26 cellular contexts compared by ENCODE assay signal in the genomic region with DNA sequence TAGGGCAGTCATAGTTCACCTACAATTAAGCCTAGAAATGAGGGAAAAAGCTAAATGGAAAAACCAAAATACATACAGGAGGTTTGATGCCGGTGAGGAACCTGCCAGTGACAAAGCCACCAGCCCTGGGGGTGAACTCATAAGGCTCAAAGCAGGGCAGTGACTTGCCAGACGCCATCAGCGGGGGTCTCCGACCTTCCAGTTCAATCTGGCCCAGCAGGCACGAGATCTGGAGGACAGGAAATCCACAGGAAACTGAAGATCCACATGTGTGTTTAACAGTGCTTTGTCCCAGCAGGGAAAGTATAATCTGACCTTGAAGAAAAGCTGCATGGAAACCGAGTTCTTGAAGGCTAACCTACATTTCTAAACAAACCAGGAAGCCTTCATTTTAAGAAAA.
DNase-seq lines count a peak whose midpoint lies in the region; ATAC-seq and TF ChIP-seq lines count a peak whose summit lies in the region.
"Had no signal": no experiment of that assay in that cellular context is flagged by ENCODE, and none has a peak within 500 bp of the region (broad histone marks: within the 10 kb centered on the region; RNA-seq: fewer than 3 reads in every experiment).

No MANE protein-coding gene starts in this region.

- H3K23ac ChIP-seq in H9 (ENCODE audit: insufficient read length, low read depth, low read length): no peak overlapping the region

- H2BK120ac ChIP-seq in H9 (ENCODE audit: low read depth, low read length, poor library complexity, severe bottlenecking): no peak overlapping the region

- H3K9me3 ChIP-seq in H9 (ENCODE audit: control insufficient read depth, low read depth, low read length): no peaks in the 10 kb centered on the region
- H3K9me3 ChIP-seq: ascending aorta, BE2C, gastrocnemius medialis, lower lobe of right lung had no signal

- no peak overlapping the region for H3K4ac ChIP-seq in H9 (ENCODE audit: low read depth, low read length)

- no peaks in the 10 kb centered on the region for H3K4me1 Mint-ChIP-seq in H9
- peaks cover 15% of the 10 kb centered on the region for H3K4me1 Mint-ChIP-seq in stimulated activated effector memory CD8-positive, alpha-beta T cell treated with anti-CD3 and anti-CD28 coated beads, Interleukin-12 subunit alpha, Interleukin-12 subunit beta, amount 100 ng/mL, for 72 hours

- no peaks in the 10 kb centered on the region for H3K79me1 ChIP-seq in H9 (ENCODE audit: insufficient read depth, low read depth, low read length, poor library complexity, severe bottlenecking)

- H4K8ac ChIP-seq in H9 (replicated peaks; ENCODE audit: insufficient read length, low read depth, low read length): no peak overlapping the region

- WGBS in H9 (ENCODE audit: extremely low coverage, insufficient read length, low lambda C conversion rate): no CpG with 5 or more reads among the region's 6 CpGs

- no peak overlapping the region for H3K4me3 Mint-ChIP-seq in H9
- H3K4me3 Mint-ChIP-seq in stimulated activated effector memory CD8-positive, alpha-beta T cell treated with anti-CD3 and anti-CD28 coated beads, Interleukin-12 subunit alpha, Interleukin-12 subunit beta, amount 100 ng/mL, for 72 hours: no peak overlapping the region
- H3K4me3 Mint-ChIP-seq: activated naive CD8-positive, alpha-beta T cell; natural killer cell had no signal

- no peak overlapping the region for H2BK15ac ChIP-seq in H9 (ENCODE audit: low read depth, low read length)

- H2BK20ac ChIP-seq in H9 (ENCODE audit: low read depth, low read length, poor library complexity, severe bottlenecking): no peak overlapping the region

- H3T11ph ChIP-seq in H9 (ENCODE audit: low read length): no peak overlapping the region

- H4K20me1 ChIP-seq in H9 (ENCODE audit: control insufficient read depth, insufficient read depth, insufficient read length): no peaks in the 10 kb centered on the region

- no peak overlapping the region for H3K4me2 ChIP-seq in H9 (ENCODE audit: insufficient read depth, insufficient read length, low read length)

- DNase-seq in activated effector memory CD4-positive, alpha-beta T cell treated with anti-CD3 and anti-CD28 coated beads, Interleukin-2, amount 50 U/mL, for 16 hours: peak; percentile 31
- DNase-seq in activated effector memory CD4-positive, alpha-beta T cell treated with Interleukin-2 at 50 U/mL for 16 hours: no peak
- DNase-seq in H9: peak; percentile 4
- DNase-seq in dermis blood vessel endothelial cell: peak; percentile 63
- DNase-seq in stimulated activated effector memory CD8-positive, alpha-beta T cell treated with anti-CD3 and anti-CD28 coated beads, Interleukin-12 subunit alpha, Interleukin-12 subunit beta, amount 100 ng/mL, for 72 hours (ENCODE audit: low spot score in 2 of 2): no peak
- no peak for DNase-seq in AG20443 (ENCODE audit: low spot score)
- DNase-seq: activated CD4-positive, CD25-positive, alpha-beta regulatory T cell treated with anti-CD3 and anti-CD28 coated beads, Interleukin-2, amount 50 U/mL, for 72 hours; BE2C; caudate nucleus; cortex of kidney; gastrocnemius medialis; GM23248; kidney; lower lobe of right lung; natural killer cell; NCI-H1436 treated with DMSO at 0.1 percent for 48 hours; NCI-H226; NCI-H526 treated with DMSO at 0.1 percent for 48 hours; NK-92 treated with Interleukin-12 subunit alpha and Interleukin-12 subunit beta, amount 100 ng/mL, for 24 hours; PC-3; stimulated activated naive CD4-positive, alpha-beta T cell; T-helper 2 cell had no signal

- H3K56ac ChIP-seq in H9 (ENCODE audit: insufficient read length, low read depth, low read length): no peak overlapping the region

- no peak overlapping the region for H2BK5ac ChIP-seq in H9 (ENCODE audit: insufficient read length, low read length)

- H3K9me3 Mint-ChIP-seq in H9: no peaks in the 10 kb centered on the region
- H3K9me3 Mint-ChIP-seq in stimulated activated effector memory CD8-positive, alpha-beta T cell treated with anti-CD3 and anti-CD28 coated beads, Interleukin-12 subunit alpha, Interleukin-12 subunit beta, amount 100 ng/mL, for 72 hours: no peaks in the 10 kb centered on the region
- H3K9me3 Mint-ChIP-seq: natural killer cell had no signal

- H4K5ac ChIP-seq in H9 (ENCODE audit: insufficient read length, low read depth, low read length): no peak overlapping the region

- H3K4me1 ChIP-seq in H9 (ENCODE audit: insufficient read depth, low read length): no peaks in the 10 kb centered on the region
- H3K4me1 ChIP-seq: ascending aorta, BE2C, lower lobe of right lung had no signal

- H3K27ac ChIP-seq in H9 (ENCODE audit: insufficient read length, low read depth, low read length): no peak overlapping the region
- H3K27ac ChIP-seq: ascending aorta, gastrocnemius medialis, GM23248, lower lobe of right lung had no signal

- no peak overlapping the region for H4K91ac ChIP-seq in H9 (ENCODE audit: insufficient read length, low read depth, low read length)

- H3K27ac Mint-ChIP-seq in H9: no peak overlapping the region
- peak overlapping the region; percentile 48 for H3K27ac Mint-ChIP-seq in stimulated activated effector memory CD8-positive, alpha-beta T cell treated with anti-CD3 and anti-CD28 coated beads, Interleukin-12 subunit alpha, Interleukin-12 subunit beta, amount 100 ng/mL, for 72 hours
- H3K27ac Mint-ChIP-seq: activated naive CD8-positive, alpha-beta T cell had no signal

- H3K27me3 Mint-ChIP-seq in H9 (ENCODE audit: low read depth): no peaks in the 10 kb centered on the region
- H3K27me3 Mint-ChIP-seq: activated naive CD8-positive, alpha-beta T cell had no signal

- H2AFZ ChIP-seq in H9 (ENCODE audit: low read length): no peak overlapping the region
- H2AFZ ChIP-seq: GM23248 had no signal

- H3K79me2 ChIP-seq in H9 (ENCODE audit: insufficient read depth, low read length): no peaks in the 10 kb centered on the region

- no peak overlapping the region for H3K14ac ChIP-seq in H9 (ENCODE audit: insufficient read depth, low read length)

- no peak for TF ChIP-seq CTCF in H9 (conservative IDR thresholded peaks at IDR 0.05)

- no peak for ATAC-seq in stimulated activated effector memory CD8-positive, alpha-beta T cell treated with anti-CD3 and anti-CD28 coated beads, Interleukin-12 subunit alpha, Interleukin-12 subunit beta, amount 100 ng/mL, for 72 hours
- no peak for ATAC-seq in GM21360 (IDR thresholded peaks at IDR 0.05; ENCODE audit: unreplicated experiment)
- ATAC-seq: gastrocnemius medialis, lower lobe of right lung, natural killer cell, PC-3, SK-N-SH treated with all-trans-retinoic acid at 6 μM for 48 hours had no signal

- no peak overlapping the region for H3K9ac ChIP-seq in H9 (ENCODE audit: extremely low read depth, insufficient read length, low read length)
- H3K9ac ChIP-seq: GM23248 had no signal

- no peaks in the 10 kb centered on the region for H3K27me3 ChIP-seq in H9 (ENCODE audit: insufficient read depth, low read length)
- H3K27me3 ChIP-seq: ascending aorta, BE2C, gastrocnemius medialis had no signal

- H3K23me2 ChIP-seq in H9 (ENCODE audit: insufficient read length, low read depth, low read length, poor library complexity, severe bottlenecking): no peaks in the 10 kb centered on the region

- no peak overlapping the region for H2BK12ac ChIP-seq in H9 (ENCODE audit: insufficient read length, low read depth, low read length)

- H2AK5ac ChIP-seq in H9 (ENCODE audit: insufficient read length, low read length): no peak overlapping the region

- H3K18ac ChIP-seq in H9 (ENCODE audit: insufficient read length, low read depth, low read length): no peak overlapping the region

- peaks cover 47 to 92% (median 75%) of the 10 kb centered on the region in 3 experiments for H3K36me3 Mint-ChIP-seq in H9 (ENCODE audit: insufficient read depth in 1 of 3, low read depth in 3 of 3)
- peaks cover 83% of the 10 kb centered on the region for H3K36me3 Mint-ChIP-seq in stimulated activated effector memory CD8-positive, alpha-beta T cell treated with anti-CD3 and anti-CD28 coated beads, Interleukin-12 subunit alpha, Interleukin-12 subunit beta, amount 100 ng/mL, for 72 hours

Comparison
In these comparisons a context has a peak if more than half of its experiments do, and no peak if none do; other contexts are left out.
1. DNase-seq: peak in activated effector memory CD4-positive, alpha-beta T cell treated with anti-CD3 and anti-CD28 coated beads, Interleukin-2, amount 50 U/mL, for 16 hours (single experiment), H9 (single experiment) and dermis blood vessel endothelial cell (single experiment); none in activated effector memory CD4-positive, alpha-beta T cell treated with Interleukin-2 at 50 U/mL for 16 hours (single experiment), stimulated activated effector memory CD8-positive, alpha-beta T cell treated with anti-CD3 and anti-CD28 coated beads, Interleukin-12 subunit alpha, Interleukin-12 subunit beta, amount 100 ng/mL, for 72 hours (0 of 2) and AG20443 (single experiment).